Comparison of ENCODE assay signal across 1 cellular context in genomic region chr3:172009736-172010254, GRCh38.
TF ChIP-seq lines count a peak whose summit lies in the region.

No MANE protein-coding gene starts in this region.

TF ChIP-seq in SK-N-SH treated with all-trans-retinoic acid at 6 μM for 48 hours, 23 proteins besides CTCF, POLR2A, EP300 and RAD21 (continued from another document):
- TF ChIP-seq PATZ1 (CRISPR knock-in tag; IDR thresholded peaks at IDR 0.05; ENCODE audit: borderline replicate concordance) (no peak), PPARA (CRISPR knock-in tag; IDR thresholded peaks at IDR 0.05; ENCODE audit: borderline replicate concordance) (no peak), ZFP3 (CRISPR knock-in tag; IDR thresholded peaks at IDR 0.05) (no peak), CSDC2 (CRISPR knock-in tag; IDR thresholded peaks at IDR 0.05) (no peak), ESRRG (CRISPR knock-in tag; IDR thresholded peaks at IDR 0.05) (no peak), OSR1 (CRISPR knock-in tag; IDR thresholded peaks at IDR 0.05) (no peak), CREB5 (CRISPR knock-in tag; IDR thresholded peaks at IDR 0.05; ENCODE audit: low read depth) (no peak), ZNF70 (CRISPR knock-in tag; IDR thresholded peaks at IDR 0.05) (no peak), GLIS3 (CRISPR knock-in tag; IDR thresholded peaks at IDR 0.05) (no peak), ARNTL (CRISPR knock-in tag; IDR thresholded peaks at IDR 0.05; ENCODE audit: borderline replicate concordance, low read depth) (no peak), SNAI2 (CRISPR knock-in tag; IDR thresholded peaks at IDR 0.05) (no peak), ZFP30 (CRISPR knock-in tag; IDR thresholded peaks at IDR 0.05) (no peak), ZNF8 (CRISPR knock-in tag; IDR thresholded peaks at IDR 0.05) (no peak)
- TF ChIP-seq, protein P1, sequence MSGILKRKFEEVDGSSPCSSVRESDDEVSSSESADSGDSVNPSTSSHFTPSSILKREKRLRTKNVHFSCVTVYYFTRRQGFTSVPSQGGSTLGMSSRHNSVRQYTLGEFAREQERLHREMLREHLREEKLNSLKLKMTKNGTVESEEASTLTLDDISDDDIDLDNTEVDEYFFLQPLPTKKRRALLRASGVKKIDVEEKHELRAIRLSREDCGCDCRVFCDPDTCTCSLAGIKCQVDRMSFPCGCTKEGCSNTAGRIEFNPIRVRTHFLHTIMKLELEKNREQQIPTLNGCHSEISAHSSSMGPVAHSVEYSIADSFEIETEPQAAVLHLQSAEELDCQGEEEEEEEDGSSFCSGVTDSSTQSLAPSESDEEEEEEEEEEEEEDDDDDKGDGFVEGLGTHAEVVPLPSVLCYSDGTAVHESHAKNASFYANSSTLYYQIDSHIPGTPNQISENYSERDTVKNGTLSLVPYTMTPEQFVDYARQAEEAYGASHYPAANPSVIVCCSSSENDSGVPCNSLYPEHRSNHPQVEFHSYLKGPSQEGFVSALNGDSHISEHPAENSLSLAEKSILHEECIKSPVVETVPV (CRISPR knock-in tag; IDR thresholded peaks at IDR 0.05) = no peak
